Comparison of ENCODE assay signal across 6 cellular contexts in genomic region chr12:98551787-98552186, GRCh38.
"Had no signal": no experiment of that assay in that cellular context is flagged by ENCODE, and none has a peak within 500 bp of the region (broad histone marks: within the 10 kb centered on the region; RNA-seq: fewer than 3 reads in every experiment).

No MANE protein-coding gene starts in this region.

- H3K27ac Mint-ChIP-seq: GM23338, IgD-negative memory B cell had no signal

- H3K4me3 ChIP-seq: GM23338 had no signal

- H3K4me1 Mint-ChIP-seq: GM23338, H9, IgD-negative memory B cell had no signal

- H3K27ac ChIP-seq: HL-60 had no signal

- DNase-seq: H9, HCEC 1CT had no signal

- H2AFZ ChIP-seq: GM23338 had no signal

- H3K4me2 ChIP-seq: GM23338 had no signal

- H3K9me3 Mint-ChIP-seq: GM23338, H9 had no signal

- ATAC-seq: GM23338, HepG2 had no signal

- H3K4me3 Mint-ChIP-seq: GM23338, H9, IgD-negative memory B cell had no signal

- H3K27me3 Mint-ChIP-seq: IgD-negative memory B cell had no signal
